In the genomic region with DNA sequence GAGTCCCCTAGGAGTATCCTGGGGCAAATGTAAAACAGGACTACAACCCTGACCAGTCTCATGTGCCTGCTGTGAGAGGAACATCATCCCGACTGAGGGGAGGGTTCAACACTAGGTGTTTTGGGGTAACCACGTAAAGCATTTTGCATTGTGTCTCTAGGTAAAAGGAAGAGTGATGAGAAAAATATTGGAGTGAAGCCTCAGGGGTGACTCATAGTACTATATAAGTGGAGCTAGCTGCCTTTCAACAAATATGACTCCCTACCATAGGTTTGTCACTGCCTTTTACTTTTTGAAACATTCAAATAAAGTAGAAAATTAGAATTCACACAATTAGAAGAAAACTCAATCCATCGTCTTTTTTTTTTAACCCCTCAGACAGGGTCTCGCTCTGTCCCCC, we compare ENCODE assay signal across 1 cellular context.
TF ChIP-seq lines count a peak whose summit lies in the region.

No MANE protein-coding gene starts in this region.

TF ChIP-seq in K562, 482 proteins besides CTCF, POLR2A, EP300 and RAD21:
- TF ChIP-seq FOSL1 (tag; conservative IDR thresholded peaks at IDR 0.05) = 0 out of 2 replicates have a peak, but pooled peaks have one; percentile 18
- no peak for TF ChIP-seq MTF1 (CRISPR knock-in tag; IDR thresholded peaks at IDR 0.05; ENCODE audit: borderline replicate concordance)
- 0 out of 2 replicates have a peak, but pooled peaks have one; percentile 50 for TF ChIP-seq ATF3 (IDR thresholded peaks at IDR 0.05)
- TF ChIP-seq ATF3 (CRISPR knock-in tag; conservative IDR thresholded peaks at IDR 0.05) = no peak
- no peak for TF ChIP-seq GMEB1 (CRISPR knock-in tag; IDR thresholded peaks at IDR 0.05)
